In the genomic region with DNA sequence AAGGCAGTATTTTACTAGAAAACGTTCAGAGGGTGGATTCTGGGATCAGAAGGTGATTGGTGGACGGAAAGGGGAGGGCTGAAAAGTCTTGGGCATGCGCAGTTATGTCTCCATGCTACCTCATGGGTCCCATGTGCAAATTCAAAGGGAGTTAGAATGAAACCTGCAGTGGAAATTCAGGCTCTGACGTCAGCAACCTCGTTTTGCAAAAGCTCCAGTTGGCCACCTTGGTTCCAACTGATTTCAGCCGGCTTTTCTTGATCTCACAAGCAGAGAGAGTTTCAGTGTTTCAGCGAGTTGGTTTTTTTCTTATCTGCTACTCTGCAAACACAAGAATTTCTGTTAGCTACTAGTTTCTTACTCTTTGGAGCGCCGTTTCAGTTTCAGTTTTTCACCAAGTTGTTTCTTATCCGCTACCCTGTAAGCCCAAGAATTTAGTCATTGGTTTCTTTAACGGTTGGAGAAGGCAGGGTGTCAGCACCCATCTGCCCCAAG, we compare ENCODE assay signal across 13 cellular contexts.
DNase-seq lines count a peak whose midpoint lies in the region; ATAC-seq, FAIRE-seq and TF ChIP-seq lines count a peak whose summit lies in the region.
"Had no signal": no experiment of that assay in that cellular context is flagged by ENCODE, and none has a peak within 500 bp of the region (broad histone marks: within the 10 kb centered on the region; RNA-seq: fewer than 3 reads in every experiment).

No MANE protein-coding gene starts in this region.

- in situ Hi-C loops in IMR-90 (cut with MboI; ENCODE audit: low sequenced_read_pairs) = no loop called here

- H4K8ac ChIP-seq in IMR-90 (ENCODE audit: low read depth in 2 of 2, low read length in 2 of 2) = no peak overlapping the region

- H3K4me1 ChIP-seq in IMR-90 (ENCODE audit: control insufficient read depth, insufficient read depth, low read length) = no peaks in the 10 kb centered on the region
- peaks cover 24 to 28% (median 26%) of the 10 kb centered on the region in 3 donors for H3K4me1 ChIP-seq in pancreas
- H3K4me1 ChIP-seq in smooth muscle cell (ENCODE audit: low read depth) = no peaks in the 10 kb centered on the region

- ATAC-seq in left cardiac atrium (peak; percentile 54 to 72), Right ventricle myocardium inferior (no peak), IMR-90 (ENCODE audit: low read depth) (no peak), pancreas (peak; percentile 89 to 91 (median 90))
- ATAC-seq: activated CD4-positive, CD25-positive, alpha-beta regulatory T cell treated with anti-CD3 and anti-CD28 coated beads, Interleukin-2, amount 50 U/mL, for 24 hours; stimulated activated naive B cell treated with anti-CD40 and anti-IgM and Interleukin-4, amounts not matched to agents 10 μg/mL and 1 μg/mL and 100 μg/mL, for 72 hours had no signal

- FAIRE-seq in pancreas (lab: Jason Lieb, UNC) = no peak

- peak overlapping the region; percentile 28 for H3K4me3 ChIP-seq in IMR-90 (ENCODE audit: insufficient read depth, low read depth, low read length)
- no peak overlapping the region for H3K4me3 ChIP-seq in cardiac fibroblast (replicated peaks in 1 of 2; ENCODE audit: low read depth in 2 of 2, low read length in 2 of 2)
- peak overlapping the region in 2 of 4 donors; percentile 27 to 35 for H3K4me3 ChIP-seq in pancreas
- no peak overlapping the region for H3K4me3 ChIP-seq in smooth muscle cell

- no peak overlapping the region for H3K18ac ChIP-seq in IMR-90 (ENCODE audit: low read depth, low read length)

- CTCF ChIA-PET in IMR-90 (lab: Yijun Ruan, JAX) = no interaction called here

- no peak for TF ChIP-seq POLR2A in IMR-90 (IDR thresholded peaks at IDR 0.05; ENCODE audit: low read depth, low read length)

- no peaks in the 10 kb centered on the region for H3K27me3 ChIP-seq in IMR-90 (ENCODE audit: control insufficient read depth, insufficient read depth, low read length)
- no peaks in the 10 kb centered on the region for H3K27me3 ChIP-seq in pancreas
- H3K27me3 ChIP-seq in smooth muscle cell (ENCODE audit: low read depth) = peaks cover 35% of the 10 kb centered on the region

- no peaks in the 10 kb centered on the region for H3K9me1 ChIP-seq in IMR-90 (ENCODE audit: insufficient read depth, low read length)

- H4K5ac ChIP-seq in IMR-90 (ENCODE audit: low read depth, low read length) = no peak overlapping the region

- no peaks in the 10 kb centered on the region for H3K36me3 ChIP-seq in IMR-90 (ENCODE audit: control insufficient read depth, insufficient read depth, low read length)
- H3K36me3 ChIP-seq in pancreas = no peaks in the 10 kb centered on the region
- no peaks in the 10 kb centered on the region for H3K36me3 ChIP-seq in smooth muscle cell (ENCODE audit: low read depth)

- no peak for DNase-seq in left cardiac atrium
- no peak for DNase-seq in Right ventricle myocardium inferior (ENCODE audit: missing footprints)
- DNase-seq in IMR-90 = no peak
- peak; percentile 4 to 5 for DNase-seq in cardiac fibroblast (ENCODE audit: low read depth in 2 of 2)
- DNase-seq in pancreas = peak in 5 of 6 donors; percentile 76 to 89 (median 84)
- DNase-seq in SHP77 treated with DMSO at 0.1 percent for 48 hours (lab: John Stamatoyannopoulos, UW) = no peak
- DNase-seq in cerebellar nuclear complex (lab: John Stamatoyannopoulos, UW) = no peak
- DNase-seq in smooth muscle cell (lab: John Stamatoyannopoulos, UW; ENCODE audit: unreplicated experiment) = no peak
- DNase-seq: erythroblast; Kasumi-1; mesenchymal stem cell; stimulated activated naive B cell treated with anti-CD40 and anti-IgM and Interleukin-4, amounts not matched to agents 10 μg/mL and 1 μg/mL and 100 μg/mL, for 72 hours had no signal

- H3K79me1 ChIP-seq in IMR-90 (ENCODE audit: low read depth in 1 of 2, low read length in 2 of 2) = no peaks in the 10 kb centered on the region

- H3K27ac ChIP-seq in IMR-90 (ENCODE audit: insufficient read depth, low read length) (no peak overlapping the region), pancreas (peak overlapping the region; percentile 72 to 91 (median 87)), smooth muscle cell (ENCODE audit: low read depth) (no peak overlapping the region)

- POLR2A ChIA-PET in IMR-90 (lab: Charles Lee; ENCODE audit: unreplicated experiment) = no interaction called here

- H4K91ac ChIP-seq in IMR-90 (ENCODE audit: insufficient read depth, low read depth, low read length) = no peak overlapping the region

- H2BK5ac ChIP-seq in IMR-90 (ENCODE audit: low read depth, low read length, poor library complexity, severe bottlenecking) = no peak overlapping the region

- H3K23ac ChIP-seq in IMR-90 (ENCODE audit: low read depth, low read length) = no peak overlapping the region

- no peak overlapping the region for H3K56ac ChIP-seq in IMR-90 (ENCODE audit: extremely low read depth, insufficient read depth, low read length)

- no peak overlapping the region for H2BK15ac ChIP-seq in IMR-90 (ENCODE audit: low read depth, low read length)

- H3K9me3 ChIP-seq in IMR-90 (ENCODE audit: control insufficient read depth, insufficient read depth, low read length) (no peaks in the 10 kb centered on the region; the same call in 1 of the 2 replicates), pancreas (no peaks in the 10 kb centered on the region), smooth muscle cell (replicated peaks; ENCODE audit: low read depth) (no peaks in the 10 kb centered on the region)

- intact Hi-C loops in left cardiac atrium (cut with DNase I) = no loop called here
- intact Hi-C loops in Right ventricle myocardium inferior (cut with DNase I) = no loop called here
- intact Hi-C loops in IMR-90 (cut with micrococcal nuclease) = no loop called here
- intact Hi-C loops in pancreas (cut with DNase I) = no loop called here

- no TSS peak for BruUV-seq in IMR-90 (replicated peaks; lab: Mats Ljungman, UMichigan)

- H4K20me1 ChIP-seq in IMR-90 (ENCODE audit: insufficient read depth, low read length) (no peaks in the 10 kb centered on the region), smooth muscle cell (ENCODE audit: low read depth) (no peaks in the 10 kb centered on the region)

- H3K9ac ChIP-seq in IMR-90 (ENCODE audit: low read depth, low read length) = no peak overlapping the region
- no peak overlapping the region for H3K9ac ChIP-seq in smooth muscle cell (ENCODE audit: low read depth)

- TF ChIP-seq CTCF in IMR-90 (conservative IDR thresholded peaks at IDR 0.05; ENCODE audit: low read depth, low read length) (no peak), cardiac fibroblast (IDR thresholded peaks at IDR 0.05; ENCODE audit: low read depth, low read length) (no peak), pancreas (IDR thresholded peaks at IDR 0.05) (no peak), smooth muscle cell (IDR thresholded peaks at IDR 0.05; ENCODE audit: borderline replicate concordance, insufficient read depth, poor library complexity, severe bottlenecking) (no peak)

- no peak overlapping the region for H2BK120ac ChIP-seq in IMR-90 (ENCODE audit: low read depth, low read length)

- dilution Hi-C loops in IMR-90 (cut with HindIII; ENCODE audit: low sequenced_read_pairs, unreplicated experiment) = no loop called here

- H2AK5ac ChIP-seq in IMR-90 (ENCODE audit: low read depth, low read length) = no peak overlapping the region

- H3K14ac ChIP-seq in IMR-90 (replicated peaks; ENCODE audit: low read depth, low read length) = no peak overlapping the region

- no peak overlapping the region for H2AK9ac ChIP-seq in IMR-90 (replicated peaks; ENCODE audit: low read depth, low read length, poor library complexity)

- H3K4me2 ChIP-seq in IMR-90 (ENCODE audit: low read depth, low read length) (no peak overlapping the region; the same call in 1 of the 2 replicates), smooth muscle cell (no peak overlapping the region)

- no peak overlapping the region for H3K4ac ChIP-seq in IMR-90 (ENCODE audit: low read depth, low read length)

- no peaks in the 10 kb centered on the region for H3F3A ChIP-seq in smooth muscle cell (ENCODE audit: low read depth)

- 20% methylated on average over 1 of the region's 11 CpGs; no CpG with 5 or more reads in 1 of the 2 experiments for WGBS in IMR-90 (ENCODE audit: extremely low coverage in 2 of 2, insufficient read length in 1 of 2), 2 experiments
- WGBS in pancreas, 2 donors = 23 to 32% methylated on average over 11 of the region's 11 CpGs
- 81% methylated on average over 11 of the region's 11 CpGs for WGBS in smooth muscle cell (ENCODE audit: low lambda C conversion rate)

- H2AFZ ChIP-seq in IMR-90 (replicated peaks; ENCODE audit: low read length, poor library complexity) = no peak overlapping the region
- no peak overlapping the region for H2AFZ ChIP-seq in smooth muscle cell (ENCODE audit: low read depth)

- TF ChIP-seq RAD21 in IMR-90 (IDR thresholded peaks at IDR 0.05; ENCODE audit: low read length) = no peak

- no peak overlapping the region for H2BK20ac ChIP-seq in IMR-90 (ENCODE audit: low read depth, low read length)

- no peaks in the 10 kb centered on the region for H3K79me2 ChIP-seq in smooth muscle cell (ENCODE audit: low read depth)

TF ChIP-seq in IMR-90, 13 proteins besides CTCF, POLR2A, EP300 and RAD21 (continues in another document):
- TF ChIP-seq, protein P1, sequence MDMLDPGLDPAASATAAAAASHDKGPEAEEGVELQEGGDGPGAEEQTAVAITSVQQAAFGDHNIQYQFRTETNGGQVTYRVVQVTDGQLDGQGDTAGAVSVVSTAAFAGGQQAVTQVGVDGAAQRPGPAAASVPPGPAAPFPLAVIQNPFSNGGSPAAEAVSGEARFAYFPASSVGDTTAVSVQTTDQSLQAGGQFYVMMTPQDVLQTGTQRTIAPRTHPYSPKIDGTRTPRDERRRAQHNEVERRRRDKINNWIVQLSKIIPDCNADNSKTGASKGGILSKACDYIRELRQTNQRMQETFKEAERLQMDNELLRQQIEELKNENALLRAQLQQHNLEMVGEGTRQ (IDR thresholded peaks at IDR 0.05; ENCODE audit: low read depth, low read length) = no peak
- TF ChIP-seq SMC3 (IDR thresholded peaks at IDR 0.05; ENCODE audit: low read depth, low read length) (no peak), CEBPB (IDR thresholded peaks at IDR 0.05; ENCODE audit: low read depth, low read length) (no peak), BHLHE40 (IDR thresholded peaks at IDR 0.05; ENCODE audit: low read depth, low read length) (no peak), RCOR1 (IDR thresholded peaks at IDR 0.05; ENCODE audit: insufficient replicate concordance, low read length) (no peak), RFX5 (IDR thresholded peaks at IDR 0.05; ENCODE audit: low read depth, low read length) (no peak), CHD1 (IDR thresholded peaks at IDR 0.05; ENCODE audit: low read depth, low read length) (no peak), MAFK (IDR thresholded peaks at IDR 0.05; ENCODE audit: low read depth, low read length) (no peak)

Comparison
In these comparisons a context has a peak if more than half of its experiments do, and no peak if none do; other contexts are left out.
1. ATAC-seq: peak in left cardiac atrium (2 of 2) and pancreas (4 of 4); none in Right ventricle myocardium inferior (single experiment) and IMR-90 (single experiment).
2. DNase-seq: peak in cardiac fibroblast (2 of 2) and pancreas (5 of 6); none in left cardiac atrium (single experiment), Right ventricle myocardium inferior (single experiment), IMR-90 (single experiment), SHP77 treated with DMSO at 0.1 percent for 48 hours (single experiment), cerebellar nuclear complex (0 of 2) and smooth muscle cell (single experiment).
3. H3K27ac ChIP-seq: peak in pancreas (4 of 4); none in IMR-90 (single experiment) and smooth muscle cell (single experiment).